Comparison of ENCODE assay signal across 8 cellular contexts in the genomic region with DNA sequence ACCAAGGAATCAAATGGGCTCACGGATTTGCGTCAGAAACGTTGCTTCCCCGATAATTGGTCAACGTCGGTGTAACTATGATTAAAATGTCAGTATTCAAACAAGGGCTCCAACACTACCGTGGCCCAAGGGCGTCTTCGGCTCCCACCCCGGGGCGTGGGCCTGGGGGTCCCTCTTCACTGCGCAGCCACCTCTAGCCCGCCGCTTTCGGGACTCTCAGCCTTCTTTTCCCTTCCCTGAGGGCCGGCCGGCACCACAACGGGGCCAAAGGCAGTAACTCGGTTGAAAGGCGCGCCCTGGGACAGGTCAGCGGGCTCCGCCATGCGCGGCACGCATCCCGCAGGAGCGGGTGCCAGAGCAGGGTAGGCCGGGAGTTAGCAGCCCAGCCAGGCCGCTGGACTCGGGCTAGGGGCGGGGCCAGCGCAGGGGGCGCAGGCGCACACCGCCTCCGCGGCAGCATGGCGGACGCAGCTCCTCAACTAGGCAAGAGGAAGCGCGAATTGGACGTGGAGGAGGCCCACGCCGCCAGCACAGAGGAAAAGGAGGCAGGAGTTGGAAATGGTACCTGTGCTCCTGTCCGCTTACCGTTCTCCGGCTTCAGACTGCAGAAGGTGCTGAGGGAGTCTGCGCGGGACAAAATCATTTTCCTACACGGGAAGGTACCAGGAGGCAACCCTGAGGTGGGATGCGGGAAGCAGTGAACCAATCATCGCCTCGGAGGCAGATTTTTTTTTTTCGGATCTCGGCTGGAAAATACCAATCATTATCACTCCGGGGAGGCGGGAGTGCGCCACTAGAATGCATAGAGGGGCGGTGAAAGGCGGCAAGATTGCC. TPM values are rescaled to one million over a fixed set of nuclear protein-coding genes. Genes with fewer than 3 reads are reported as not detected.
DNase-seq lines count a peak whose midpoint lies in the region; ATAC-seq and TF ChIP-seq lines count a peak whose summit lies in the region.

Gene DCPS, plus strand, starts transcription at position 438 of the 834 bp plus-strand sequence. Its CDS starts 21 bp downstream, at position 459.

- H3K36me3 Mint-ChIP-seq in CD14-positive monocyte, result peaks cover 17 to 48% of the 10 kb centered on the region in 2 donors

- H3K27me3 Mint-ChIP-seq in CD14-positive monocyte (ENCODE audit: low read depth in 3 of 3), result peaks cover 0 to 2% (median 2%) of the 10 kb centered on the region in 3 donors

- H3K4me1 ChIP-seq in liver (ENCODE audit: control insufficient read depth in 4 of 4, insufficient read depth in 4 of 4, low read length in 3 of 4), result peaks cover 0 to 14% (median 11%) of the 10 kb centered on the region in 4 donors

- H3K4me1 Mint-ChIP-seq in CD14-positive monocyte, result peaks cover 24% of the 10 kb centered on the region

- H3K9me3 ChIP-seq in liver (ENCODE audit: control insufficient read depth in 4 of 4, low read length in 3 of 4), result no peaks in the 10 kb centered on the region

- peak within 1 kb of the TSS; percentile 89 to 96 (median 92) for H3K27ac Mint-ChIP-seq in CD14-positive monocyte

- H3K27ac ChIP-seq in liver (ENCODE audit: low read depth in 1 of 2, low read length in 2 of 2), result peak within 1 kb of the TSS; percentile 83 to 90

- peak within 1 kb of the TSS; percentile 51 to 76 for H3K9ac ChIP-seq in liver (ENCODE audit: low read depth in 1 of 2, low read length in 2 of 2)

- peak; percentile 88 for ATAC-seq in GM19372 (IDR thresholded peaks at IDR 0.05; ENCODE audit: low read depth, unreplicated experiment)
- ATAC-seq in HG03521 (IDR thresholded peaks at IDR 0.05; ENCODE audit: unreplicated experiment), result peak; percentile 86

- peak within 1 kb of the TSS; percentile 66 to 84 (median 83) for H3K4me3 ChIP-seq in liver (ENCODE audit: low read depth in 1 of 3, low read length in 3 of 3)

- H3K4me3 Mint-ChIP-seq in CD14-positive monocyte, result peak within 1 kb of the TSS; percentile 94 to 99

- no peaks in the 10 kb centered on the region for H3K27me3 ChIP-seq in liver (ENCODE audit: control insufficient read depth in 4 of 4, insufficient read depth in 4 of 4, low read length in 3 of 4)

- no peaks in the 10 kb centered on the region for H3K9me3 Mint-ChIP-seq in CD14-positive monocyte

- intact Hi-C loops in CD14-positive monocyte (cut with micrococcal nuclease), result no loop called here

- no peak for TF ChIP-seq CTCF in CD14-positive monocyte (IDR thresholded peaks at IDR 0.05)
- TF ChIP-seq CTCF in liver (IDR thresholded peaks at IDR 0.05; ENCODE audit: low read depth, low read length, missing input control), result no peak

- WGBS in liver, result 3% methylated on average over 61 of the region's 61 CpGs

- DNase-seq in CD14-positive monocyte (ENCODE audit: low spot score) (peak; percentile 82), NCI-H774 (lab: John Stamatoyannopoulos, UW) (peak; percentile 94), dermis blood vessel endothelial cell (peak; percentile 95)
- DNase-seq in activated CD4-positive, alpha-beta T cell treated with anti-CD3 and anti-CD28 coated beads, Interleukin-2, amount 50 U/mL, for 4 hours, result peak; percentile 79 to 80
- peak; percentile 86 for DNase-seq in stimulated activated CD4-positive, alpha-beta T cell treated with anti-CD3 and anti-CD28 coated beads, Interleukin-4, amount 100 ng/mL, for 24 hours

- peak; percentile 35 to 66 for TF ChIP-seq RAD21 in liver (IDR thresholded peaks at IDR 0.05)

- peaks cover 0 to 2% (median 0%) of the 10 kb centered on the region in 4 donors for H3K36me3 ChIP-seq in liver (ENCODE audit: control insufficient read depth in 4 of 4, insufficient read depth in 3 of 4, low read depth in 1 of 4, low read length in 3 of 4)

TF ChIP-seq in liver, 16 proteins besides CTCF, POLR2A, EP300 and RAD21:
- TF ChIP-seq REST (IDR thresholded peaks at IDR 0.05) (peak; percentile 18), FOXA2 (IDR thresholded peaks at IDR 0.05) (no peak), ATF3 (IDR thresholded peaks at IDR 0.05) (no peak), SP1 (IDR thresholded peaks at IDR 0.05) (peak; percentile 49), JUND (IDR thresholded peaks at IDR 0.05) (peak in 1 of 2 donors; percentile 45), TAF1 (conservative IDR thresholded peaks at IDR 0.05) (no peak), EGR1 (IDR thresholded peaks at IDR 0.05; ENCODE audit: low read depth in 2 of 2) (no peak), NR2F2 (IDR thresholded peaks at IDR 0.05) (no peak), FOXA1 (IDR thresholded peaks at IDR 0.05) (no peak), RXRA (IDR thresholded peaks at IDR 0.05) (no peak), GABPA (IDR thresholded peaks at IDR 0.05 in 1 of 2, conservative IDR thresholded peaks at IDR 0.05 in 1 of 2) (no peak), YY1 (IDR thresholded peaks at IDR 0.05) (peak; percentile 97), HNF4A (conservative IDR thresholded peaks at IDR 0.05) (no peak), HNF4G (IDR thresholded peaks at IDR 0.05) (no peak)
- TF ChIP-seq, protein P1, sequence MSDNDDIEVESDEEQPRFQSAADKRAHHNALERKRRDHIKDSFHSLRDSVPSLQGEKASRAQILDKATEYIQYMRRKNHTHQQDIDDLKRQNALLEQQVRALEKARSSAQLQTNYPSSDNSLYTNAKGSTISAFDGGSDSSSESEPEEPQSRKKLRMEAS (IDR thresholded peaks at IDR 0.05), result peak; percentile 44
- TF ChIP-seq, protein P2, sequence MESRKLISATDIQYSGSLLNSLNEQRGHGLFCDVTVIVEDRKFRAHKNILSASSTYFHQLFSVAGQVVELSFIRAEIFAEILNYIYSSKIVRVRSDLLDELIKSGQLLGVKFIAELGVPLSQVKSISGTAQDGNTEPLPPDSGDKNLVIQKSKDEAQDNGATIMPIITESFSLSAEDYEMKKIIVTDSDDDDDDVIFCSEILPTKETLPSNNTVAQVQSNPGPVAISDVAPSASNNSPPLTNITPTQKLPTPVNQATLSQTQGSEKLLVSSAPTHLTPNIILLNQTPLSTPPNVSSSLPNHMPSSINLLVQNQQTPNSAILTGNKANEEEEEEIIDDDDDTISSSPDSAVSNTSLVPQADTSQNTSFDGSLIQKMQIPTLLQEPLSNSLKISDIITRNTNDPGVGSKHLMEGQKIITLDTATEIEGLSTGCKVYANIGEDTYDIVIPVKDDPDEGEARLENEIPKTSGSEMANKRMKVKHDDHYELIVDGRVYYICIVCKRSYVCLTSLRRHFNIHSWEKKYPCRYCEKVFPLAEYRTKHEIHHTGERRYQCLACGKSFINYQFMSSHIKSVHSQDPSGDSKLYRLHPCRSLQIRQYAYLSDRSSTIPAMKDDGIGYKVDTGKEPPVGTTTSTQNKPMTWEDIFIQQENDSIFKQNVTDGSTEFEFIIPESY (IDR thresholded peaks at IDR 0.05), result no peak
TF ChIP-seq in liver: peak in this region for 5.

RNA-seq across cellular contexts. Expression of gene DCPS, which starts in this region (rescaled TPM):
- polyA plus RNA-seq in CD14-positive monocyte (10 to 100 TPM; 30.4 to 30.7 TPM), liver (10 to 100 TPM; 27.3 to 61.0 TPM)
- total RNA-seq in dermis blood vessel endothelial cell (6.6 and 11.4 TPM in 2 replicates), liver (10 to 100 TPM in 1 of 2 donors, 1 to 10 TPM in 1; 5.6 to 10.7 TPM)

Comparison
In these comparisons a context has a peak if more than half of its experiments do, and no peak if none do; other contexts are left out.
1. Peak in every context shown above with its lines: DNase-seq, ATAC-seq, H3K4me3 ChIP-seq and H3K27ac ChIP-seq.